9 cellular contexts compared by ENCODE assay signal in genomic region chr12:48978741-48979601, GRCh38. TPM values are rescaled to one million over a fixed set of nuclear protein-coding genes. Genes with fewer than 3 reads are reported as not detected.
DNase-seq lines count a peak whose midpoint lies in the region; ATAC-seq and TF ChIP-seq lines count a peak whose summit lies in the region.
"Had no signal": no experiment of that assay in that cellular context is flagged by ENCODE, and none has a peak within 500 bp of the region (broad histone marks: within the 10 kb centered on the region; RNA-seq: fewer than 3 reads in every experiment).

No MANE protein-coding gene starts in this region.

- peak overlapping the region; percentile 80 for H3K4me3 Mint-ChIP-seq in activated naive CD8-positive, alpha-beta T cell treated with anti-CD3 and anti-CD28 coated beads, Interleukin-2, amount 10 ng/mL, durations not matched to agents 7 days and 5 days
- peak overlapping the region; percentile 53 for H3K4me3 Mint-ChIP-seq in mesothelial cell of epicardium

- TF ChIP-seq CTCF in left ventricle myocardium inferior (IDR thresholded peaks at IDR 0.05; ENCODE audit: borderline replicate concordance) (no peak), mesothelial cell of epicardium (IDR thresholded peaks at IDR 0.05; ENCODE audit: unreplicated experiment) (no peak), vagina (IDR thresholded peaks at IDR 0.05) (no peak)

- H3K4me3 ChIP-seq in left ventricle myocardium inferior, result peak overlapping the region; percentile 59
- H3K4me3 ChIP-seq in vagina, result peak overlapping the region; percentile 33 to 37

- POLR2A ChIA-PET in activated naive CD8-positive, alpha-beta T cell treated with anti-CD3 and anti-CD28 coated beads, Interleukin-2, amount 10 ng/mL, durations not matched to agents 7 days and 5 days (lab: Charles Lee), result interaction anchor here (0.6 to 3.8 kb wide), 15 partner anchors 9 to 152 kb away, joined by 3 to 15 read pairs (median 4); partner anchors contain the start of genes ARF3, DDX23, FKBP11 and RND1

- H3K4me1 ChIP-seq in left ventricle myocardium inferior (peaks cover 45% of the 10 kb centered on the region), vagina (peaks cover 43% of the 10 kb centered on the region)

- H3K27ac ChIP-seq in left ventricle myocardium inferior (replicated peaks), result no peak overlapping the region
- no peak overlapping the region for H3K27ac ChIP-seq in vagina

- peak overlapping the region; percentile 83 for H3K27ac Mint-ChIP-seq in activated naive CD8-positive, alpha-beta T cell treated with anti-CD3 and anti-CD28 coated beads, Interleukin-2, amount 10 ng/mL, durations not matched to agents 7 days and 5 days
- H3K27ac Mint-ChIP-seq in mesothelial cell of epicardium, result peak overlapping the region; percentile 28

- H3K36me3 ChIP-seq in left ventricle myocardium inferior (no peaks in the 10 kb centered on the region), vagina (no peaks in the 10 kb centered on the region)

- no peaks in the 10 kb centered on the region for H3K9me3 Mint-ChIP-seq in activated naive CD8-positive, alpha-beta T cell treated with anti-CD3 and anti-CD28 coated beads, Interleukin-2, amount 10 ng/mL, durations not matched to agents 7 days and 5 days
- no peaks in the 10 kb centered on the region for H3K9me3 Mint-ChIP-seq in mesothelial cell of epicardium

- H3K9me3 ChIP-seq in left ventricle myocardium inferior (replicated peaks), result no peaks in the 10 kb centered on the region
- no peaks in the 10 kb centered on the region for H3K9me3 ChIP-seq in vagina

- H3K4me1 Mint-ChIP-seq in activated naive CD8-positive, alpha-beta T cell treated with anti-CD3 and anti-CD28 coated beads, Interleukin-2, amount 10 ng/mL, durations not matched to agents 7 days and 5 days, result peaks cover 51% of the 10 kb centered on the region
- peaks cover 37% of the 10 kb centered on the region for H3K4me1 Mint-ChIP-seq in mesothelial cell of epicardium

- DNase-seq in left ventricle myocardium inferior (no peak), left ventricle myocardium superior (no peak), mesothelial cell of epicardium (ENCODE audit: low spot score in 2 of 2, unreplicated experiment in 2 of 2) (no peak), vagina (ENCODE audit: extremely low spot score in 2 of 2) (no peak), posterior vena cava (ENCODE audit: low spot score) (no peak), activated gamma-delta T cell (lab: John Stamatoyannopoulos, UW) (no peak)
- no peak for DNase-seq in activated naive CD8-positive, alpha-beta T cell treated with anti-CD3 and anti-CD28 coated beads, Interleukin-2, amount 10 ng/mL, durations not matched to agents 7 days and 5 days
- no peak for DNase-seq in stimulated activated CD4-positive, alpha-beta T cell treated with anti-CD3 and anti-CD28 coated beads, Interleukin-4, amount 100 ng/mL, for 1 hour

- ATAC-seq in left ventricle myocardium superior, result no peak
- peak; percentile 1 for ATAC-seq in activated naive CD8-positive, alpha-beta T cell treated with anti-CD3 and anti-CD28 coated beads, Interleukin-2, amount 10 ng/mL, durations not matched to agents 7 days and 5 days (ENCODE audit: low read depth)

- TF ChIP-seq POLR2A in vagina (IDR thresholded peaks at IDR 0.05), result no peak

- H3K27me3 Mint-ChIP-seq in activated naive CD8-positive, alpha-beta T cell treated with anti-CD3 and anti-CD28 coated beads, Interleukin-2, amount 10 ng/mL, durations not matched to agents 7 days and 5 days, result peaks cover 77% of the 10 kb centered on the region
- H3K27me3 Mint-ChIP-seq in mesothelial cell of epicardium (ENCODE audit: low read depth), result peaks cover 97% of the 10 kb centered on the region

- intact Hi-C loops in left ventricle myocardium inferior (cut with micrococcal nuclease), result no loop called here
- intact Hi-C loops in left ventricle myocardium superior (cut with micrococcal nuclease), result no loop called here
- intact Hi-C loops in vagina (cut with DNase I), result no loop called here
- intact Hi-C loops in posterior vena cava (cut with DNase I), result no loop called here

- H3K36me3 Mint-ChIP-seq in activated naive CD8-positive, alpha-beta T cell treated with anti-CD3 and anti-CD28 coated beads, Interleukin-2, amount 10 ng/mL, durations not matched to agents 7 days and 5 days, result no peaks in the 10 kb centered on the region
- H3K36me3 Mint-ChIP-seq in mesothelial cell of epicardium, result no peaks in the 10 kb centered on the region

- H3K27me3 ChIP-seq in left ventricle myocardium inferior (ENCODE audit: low read depth) (peaks cover 100% of the 10 kb centered on the region), vagina (peaks cover 11% of the 10 kb centered on the region)

RNA-seq across cellular contexts. Expression of gene WNT1, which starts 0.8 kb away (rescaled TPM):
- total RNA-seq in left ventricle myocardium inferior (not detected), left ventricle myocardium superior (not detected), mesothelial cell of epicardium (not detected in 3 replicates), vagina (not detected), posterior vena cava (not detected)
- 1 to 10 TPM; 1.7 to 2.0 TPM for total RNA-seq in activated naive CD8-positive, alpha-beta T cell treated with anti-CD3 and anti-CD28 coated beads, Interleukin-2, amount 10 ng/mL, durations not matched to agents 7 days and 5 days
- total RNA-seq: T-helper 2 cell treated with Interferon-gamma antibody and Interleukin-4, amounts not matched to agents 100 ng/mL and 5 ng/mL, for 36 hours had no signal

RNA-seq across cellular contexts. Expression of gene WNT10B, which starts 7.4 kb away (rescaled TPM):
- total RNA-seq in left ventricle myocardium inferior (0.44 TPM), left ventricle myocardium superior (0.17 TPM), mesothelial cell of epicardium (0.77 to 1.2 TPM (median 0.98 TPM) in 3 replicates), vagina (4.7 TPM), posterior vena cava (1 to 10 TPM in 1 of 2 donors, under 1 TPM in 1; 0.33 to 4.0 TPM)
- total RNA-seq in activated naive CD8-positive, alpha-beta T cell treated with anti-CD3 and anti-CD28 coated beads, Interleukin-2, amount 10 ng/mL, durations not matched to agents 7 days and 5 days, result 10 to 100 TPM in 1 of 2 experiments, 1 to 10 TPM in 1; 9.4 to 10.1 TPM

RNA-seq across cellular contexts. Expression of gene DDN, which starts 20.2 kb away (rescaled TPM):
- total RNA-seq in left ventricle myocardium inferior, result 1.4 TPM
- 0.77 TPM for total RNA-seq in left ventricle myocardium superior
- under 1 TPM; 0.20 to 0.30 TPM for total RNA-seq in activated naive CD8-positive, alpha-beta T cell treated with anti-CD3 and anti-CD28 coated beads, Interleukin-2, amount 10 ng/mL, durations not matched to agents 7 days and 5 days
- 0.27 to 0.36 TPM (median 0.29 TPM) in 3 replicates for total RNA-seq in mesothelial cell of epicardium
- total RNA-seq in vagina, result not detected
- total RNA-seq in posterior vena cava, result not detected

RNA-seq across cellular contexts. Expression of gene ARF3, which starts 21.7 kb away (rescaled TPM):
- total RNA-seq in left ventricle myocardium inferior, result 49.6 TPM
- 44.8 TPM for total RNA-seq in left ventricle myocardium superior
- total RNA-seq in activated naive CD8-positive, alpha-beta T cell treated with anti-CD3 and anti-CD28 coated beads, Interleukin-2, amount 10 ng/mL, durations not matched to agents 7 days and 5 days, result 10 to 100 TPM; 88.0 to 96.5 TPM
- 123 to 125 TPM (median 125 TPM) in 3 replicates for total RNA-seq in mesothelial cell of epicardium
- total RNA-seq in vagina, result 56.2 TPM
- total RNA-seq in posterior vena cava, result 100 to 1,000 TPM; 127 to 130 TPM

RNA-seq across cellular contexts. Expression of gene PRKAG1, which starts 39.6 kb away (rescaled TPM):
- 104 TPM for total RNA-seq in left ventricle myocardium inferior
- 78.1 TPM for total RNA-seq in left ventricle myocardium superior
- total RNA-seq in activated naive CD8-positive, alpha-beta T cell treated with anti-CD3 and anti-CD28 coated beads, Interleukin-2, amount 10 ng/mL, durations not matched to agents 7 days and 5 days, result 10 to 100 TPM; 50.0 to 56.6 TPM
- total RNA-seq in mesothelial cell of epicardium, result 58.7 to 61.8 TPM (median 59.4 TPM) in 3 replicates
- 67.0 TPM for total RNA-seq in vagina
- 10 to 100 TPM; 52.2 to 57.3 TPM for total RNA-seq in posterior vena cava
